ENCODE assay signal across 12 cellular contexts in the genomic region with DNA sequence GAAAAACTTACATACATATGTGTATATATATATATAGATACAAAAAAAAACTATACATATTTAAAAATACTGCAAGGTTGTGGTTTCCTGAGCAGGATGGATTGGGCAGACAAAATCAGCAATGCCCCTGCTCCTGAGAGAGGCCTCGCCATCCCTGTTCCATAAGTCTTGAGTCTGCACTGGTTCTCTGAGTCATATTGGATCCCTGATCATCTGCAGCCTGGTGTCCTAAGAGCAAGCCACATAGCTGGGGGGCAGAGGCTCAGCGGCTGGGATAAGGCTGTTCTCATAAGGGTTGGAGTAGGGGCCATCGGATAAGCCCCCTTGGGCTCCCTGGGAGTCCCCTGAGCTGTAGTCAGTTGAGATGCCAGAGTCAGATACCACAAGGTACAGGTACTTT. TPM values are rescaled to one million over a fixed set of nuclear protein-coding genes. Genes with fewer than 3 reads are reported as not detected.
A peak's percentile ranks its signal among the peaks of the same experiment; 100 is the strongest.
DNase-seq lines count a peak whose midpoint lies in the region; ATAC-seq, FAIRE-seq and TF ChIP-seq lines count a peak whose summit lies in the region.
"Had no signal": no experiment of that assay in that cellular context is flagged by ENCODE, and none has a peak within 500 bp of the region (broad histone marks: within the 10 kb centered on the region; RNA-seq: fewer than 3 reads in every experiment).

No MANE protein-coding gene starts in this region.

- peak overlapping the region; percentile 9 for H3K4me3 Mint-ChIP-seq in stimulated activated naive CD8-positive, alpha-beta T cell treated with anti-CD3 and anti-CD28 coated beads, Interleukin-15, amount 100 ng/mL, for 72 hours

- H3K27me3 ChIP-seq in adipocyte (replicated peaks; ENCODE audit: control insufficient read depth, insufficient read depth, low read length) (peaks cover 10% of the 10 kb centered on the region), keratinocyte (ENCODE audit: control insufficient read depth, extremely low read depth, insufficient read depth, low read length) (peaks cover 3% of the 10 kb centered on the region), MM.1S (replicated peaks; ENCODE audit: insufficient read depth, low read length) (peaks cover under 1% of the 10 kb centered on the region), MG63 (peaks cover 4% of the 10 kb centered on the region; the same call in 1 of the 2 replicates)
- H3K27me3 ChIP-seq: BE2C had no signal

- no peaks in the 10 kb centered on the region for H4K20me1 ChIP-seq in keratinocyte (ENCODE audit: control insufficient read depth, extremely low read depth, insufficient read depth, low read length)
- no peaks in the 10 kb centered on the region for H4K20me1 ChIP-seq in MM.1S (ENCODE audit: insufficient read depth, low read length)

- TF ChIP-seq CTCF in keratinocyte (optimal IDR thresholded peaks at IDR 0.05 in 1 of 3, IDR thresholded peaks at IDR 0.05 in 1 of 3, conservative IDR thresholded peaks at IDR 0.05 in 1 of 3; ENCODE audit: extremely low read depth in 1 of 3, insufficient read depth in 2 of 3, low read length in 3 of 3) (no peak), MM.1S (IDR thresholded peaks at IDR 0.05; ENCODE audit: low read length) (no peak)

- no peak for FAIRE-seq in keratinocyte (lab: Jason Lieb, UNC)
- FAIRE-seq: TTC549 had no signal

- H3K4me3 ChIP-seq in adipocyte (ENCODE audit: low read length) (no peak overlapping the region), keratinocyte (ENCODE audit: control insufficient read depth in 2 of 3, extremely low read depth in 1 of 3, insufficient read depth in 2 of 3, low read depth in 1 of 3, low read length in 3 of 3) (no peak overlapping the region), MM.1S (ENCODE audit: low read length) (no peak overlapping the region), MG63 (no peak overlapping the region)

- H3K36me3 ChIP-seq in adipocyte (ENCODE audit: control insufficient read depth, insufficient read depth, low read length, severe bottlenecking), result no peaks in the 10 kb centered on the region
- H3K36me3 ChIP-seq in keratinocyte (ENCODE audit: control insufficient read depth in 2 of 2, extremely low read depth in 1 of 2, insufficient read depth in 2 of 2, low read length in 2 of 2), result no peaks in the 10 kb centered on the region
- H3K36me3 ChIP-seq in MM.1S (replicated peaks; ENCODE audit: insufficient read depth, low read length), result no peaks in the 10 kb centered on the region
- H3K36me3 ChIP-seq in MG63, result peaks cover 6% of the 10 kb centered on the region
- H3K36me3 ChIP-seq: BE2C had no signal

- H3K4me1 ChIP-seq in adipocyte (ENCODE audit: control insufficient read depth, insufficient read depth, low read length) (peaks cover 43% of the 10 kb centered on the region), keratinocyte (ENCODE audit: control insufficient read depth, extremely low read depth, insufficient read depth, low read length) (peaks cover 52% of the 10 kb centered on the region), MM.1S (ENCODE audit: low read length) (peaks cover 26% of the 10 kb centered on the region)

- no peak for DNase-seq in stimulated activated naive CD8-positive, alpha-beta T cell treated with anti-CD3 and anti-CD28 coated beads, Interleukin-15, amount 100 ng/mL, for 72 hours
- no peak for DNase-seq in stimulated activated naive CD8-positive, alpha-beta T cell treated with anti-CD3 and anti-CD28 coated beads, Interleukin-15, Interleukin-2, amounts not matched to agents 100 U/mL and 50 U/mL, for 24 hours
- DNase-seq in adipocyte (ENCODE audit: low read depth) (peak; percentile 37), keratinocyte (ENCODE audit: low read depth, low spot score) (no peak), MM.1S (no peak), anterior cingulate cortex (lab: John Stamatoyannopoulos, UW) (no peak), MG63 (no peak)
- DNase-seq in activated effector memory CD4-positive, alpha-beta T cell treated with anti-CD3 and anti-CD28 coated beads, Interleukin-2, amount 50 U/mL, for 16 hours, result no peak
- DNase-seq: immature natural killer cell had no signal

- no peak for ATAC-seq in stimulated activated naive CD8-positive, alpha-beta T cell treated with anti-CD3 and anti-CD28 coated beads, Interleukin-15, amount 100 ng/mL, for 72 hours
- ATAC-seq in stimulated activated naive CD8-positive, alpha-beta T cell treated with anti-CD3 and anti-CD28 coated beads, Interleukin-15, Interleukin-2, amounts not matched to agents 100 U/mL and 50 U/mL, for 24 hours, result no peak
- ATAC-seq: right cardiac atrium had no signal

- peaks cover 4% of the 10 kb centered on the region for H3K79me2 ChIP-seq in keratinocyte (ENCODE audit: control insufficient read depth, insufficient read depth, low read length)
- peaks cover 16% of the 10 kb centered on the region for H3K79me2 ChIP-seq in MM.1S (ENCODE audit: low read length)

- peak overlapping the region; percentile 4 for H3K4me2 ChIP-seq in keratinocyte (ENCODE audit: control insufficient read depth, extremely low read depth, insufficient read depth, low read depth, low read length)
- no peak overlapping the region for H3K4me2 ChIP-seq in MM.1S (ENCODE audit: low read depth, low read length)

- H3K4me1 Mint-ChIP-seq in stimulated activated naive CD8-positive, alpha-beta T cell treated with anti-CD3 and anti-CD28 coated beads, Interleukin-15, amount 100 ng/mL, for 72 hours, result peaks cover 53% of the 10 kb centered on the region

- H3K9me3 ChIP-seq in adipocyte (ENCODE audit: control insufficient read depth, low read length) (no peaks in the 10 kb centered on the region), keratinocyte (ENCODE audit: control insufficient read depth, low read depth, low read length) (no peaks in the 10 kb centered on the region), MM.1S (replicated peaks; ENCODE audit: insufficient read depth, low read length) (no peaks in the 10 kb centered on the region), MG63 (no peaks in the 10 kb centered on the region)
- H3K9me3 ChIP-seq: BE2C had no signal

- no peak overlapping the region for H2AFZ ChIP-seq in keratinocyte (ENCODE audit: control insufficient read depth, low read length)
- no peak overlapping the region for H2AFZ ChIP-seq in MM.1S (ENCODE audit: low read length)

- peaks cover 7% of the 10 kb centered on the region for H3K9me1 ChIP-seq in keratinocyte (ENCODE audit: control insufficient read depth, extremely low read depth, insufficient read depth, low read length)

- peaks cover 5% of the 10 kb centered on the region for H3K27me3 Mint-ChIP-seq in stimulated activated naive CD8-positive, alpha-beta T cell treated with anti-CD3 and anti-CD28 coated beads, Interleukin-15, amount 100 ng/mL, for 72 hours

- H3F3A ChIP-seq in MM.1S (ENCODE audit: insufficient read depth, low read length), result peaks cover 20% of the 10 kb centered on the region; the same call in 1 of the 2 replicates

- H3K27ac ChIP-seq in keratinocyte (ENCODE audit: control insufficient read depth, insufficient read depth, low read length) (peak overlapping the region; percentile 37), MM.1S (ENCODE audit: low read length) (no peak overlapping the region)

- dilution Hi-C loops in keratinocyte (cut with MboI; ENCODE audit: extremely low pct_ligation_motif_present, low sequenced_read_pairs), result no loop called here

- H3K27ac Mint-ChIP-seq in stimulated activated naive CD8-positive, alpha-beta T cell treated with anti-CD3 and anti-CD28 coated beads, Interleukin-15, amount 100 ng/mL, for 72 hours, result no peak overlapping the region

- no peaks in the 10 kb centered on the region for H3K9me3 Mint-ChIP-seq in stimulated activated naive CD8-positive, alpha-beta T cell treated with anti-CD3 and anti-CD28 coated beads, Interleukin-15, amount 100 ng/mL, for 72 hours
- H3K9me3 Mint-ChIP-seq: immature natural killer cell had no signal

- H3K9ac ChIP-seq in adipocyte (ENCODE audit: low read length) (peak overlapping the region; percentile 27), keratinocyte (ENCODE audit: control insufficient read depth, extremely low read depth, insufficient read depth, low read length) (peak overlapping the region; percentile 14), MM.1S (ENCODE audit: low read length) (no peak overlapping the region)

- H3K9me2 ChIP-seq in MM.1S (replicated peaks; ENCODE audit: insufficient read depth, low read length), result no peaks in the 10 kb centered on the region

RNA-seq across cellular contexts. Expression of a gene that starts 3.3 kb away (rescaled TPM):
- 2.1 to 2.5 TPM (median 2.2 TPM) in 3 replicates for polyA plus RNA-seq in keratinocyte
- polyA plus RNA-seq in keratinocyte (2011; ENCODE audit: low read depth), result 0.62 TPM
- polyA plus RNA-seq in keratinocyte (2011; cell fraction: cytosol; rRNA removed), result 1.4 and 2.0 TPM in 2 replicates
- polyA plus RNA-seq in keratinocyte (2011; cell fraction: nucleus; rRNA removed), result 2.1 and 2.3 TPM in 2 replicates
- polyA plus RNA-seq in keratinocyte (2012; ENCODE audit: low replicate concordance), result 2.1 and 3.2 TPM in 2 replicates
- 0.77 to 1.4 TPM (median 1.1 TPM) in 3 replicates for polyA minus RNA-seq in keratinocyte
- polyA minus RNA-seq in keratinocyte (2011; cell fraction: cytosol; rRNA and poly(A)+ RNA removed), result not detected
- polyA minus RNA-seq in keratinocyte (2011; cell fraction: nucleus; rRNA and poly(A)+ RNA removed), result 0.53 and 0.54 TPM in 2 replicates
- total RNA-seq in MG63 (2014; rRNA removed; shearing (Covaris generic); ENCODE audit: low replicate concordance), result 1.3 and 3.1 TPM in 2 replicates

RNA-seq across cellular contexts. Expression of a gene that starts 6.4 kb away (rescaled TPM):
- 0.68 to 0.94 TPM (median 0.85 TPM) in 3 replicates for polyA plus RNA-seq in keratinocyte
- 0.17 TPM for polyA plus RNA-seq in keratinocyte (2011; ENCODE audit: low read depth)
- 0.41 and 0.95 TPM in 2 replicates for polyA plus RNA-seq in keratinocyte (2011; cell fraction: cytosol; rRNA removed)
- 0.80 and 1.5 TPM in 2 replicates for polyA plus RNA-seq in keratinocyte (2011; cell fraction: nucleus; rRNA removed)
- 0.71 and 1.0 TPM in 2 replicates for polyA plus RNA-seq in keratinocyte (2012; ENCODE audit: low replicate concordance)
- polyA minus RNA-seq in keratinocyte, result 0.26 to 0.52 TPM (median 0.43 TPM) in 3 replicates
- 3.3 TPM for polyA minus RNA-seq in keratinocyte (2011; cell fraction: cytosol; rRNA and poly(A)+ RNA removed)
- 0.31 and 0.63 TPM in 2 replicates for polyA minus RNA-seq in keratinocyte (2011; cell fraction: nucleus; rRNA and poly(A)+ RNA removed)
- 2.6 and 2.9 TPM in 2 replicates for total RNA-seq in MG63 (2014; rRNA removed; shearing (Covaris generic); ENCODE audit: low replicate concordance)

RNA-seq across cellular contexts. Expression of a gene that starts 22.5 kb away (rescaled TPM):
- 3.5 to 9.1 TPM (median 5.7 TPM) in 3 replicates for polyA plus RNA-seq in keratinocyte
- polyA plus RNA-seq in keratinocyte (2011; ENCODE audit: low read depth), result 1.7 TPM
- 5.9 and 12.7 TPM in 2 replicates for polyA plus RNA-seq in keratinocyte (2011; cell fraction: cytosol; rRNA removed)
- 14.4 and 18.4 TPM in 2 replicates for polyA plus RNA-seq in keratinocyte (2011; cell fraction: nucleus; rRNA removed)
- 14.6 and 28.9 TPM in 2 replicates for polyA plus RNA-seq in keratinocyte (2012; ENCODE audit: low replicate concordance)
- 5.0 to 12.7 TPM (median 7.2 TPM) in 3 replicates for polyA minus RNA-seq in keratinocyte
- polyA minus RNA-seq in keratinocyte (2011; cell fraction: cytosol; rRNA and poly(A)+ RNA removed), result 15.7 TPM
- 5.4 and 7.9 TPM in 2 replicates for polyA minus RNA-seq in keratinocyte (2011; cell fraction: nucleus; rRNA and poly(A)+ RNA removed)
- 3.9 and 12.3 TPM in 2 replicates for total RNA-seq in MG63 (2014; rRNA removed; shearing (Covaris generic); ENCODE audit: low replicate concordance)

RNA-seq across cellular contexts. Expression of a gene that starts 31.4 kb away (rescaled TPM):
- 6.4 to 9.1 TPM (median 7.5 TPM) in 3 replicates for polyA plus RNA-seq in keratinocyte
- 7.4 TPM for polyA plus RNA-seq in keratinocyte (2011; ENCODE audit: low read depth)
- 3.3 and 4.9 TPM in 2 replicates for polyA plus RNA-seq in keratinocyte (2011; cell fraction: cytosol; rRNA removed)
- polyA plus RNA-seq in keratinocyte (2011; cell fraction: nucleus; rRNA removed), result 26.4 and 27.5 TPM in 2 replicates
- 7.6 and 11.5 TPM in 2 replicates for polyA plus RNA-seq in keratinocyte (2012; ENCODE audit: low replicate concordance)
- 0.89 to 5.7 TPM (median 4.7 TPM) in 3 replicates for polyA minus RNA-seq in keratinocyte
- 7.1 TPM for polyA minus RNA-seq in keratinocyte (2011; cell fraction: cytosol; rRNA and poly(A)+ RNA removed)
- polyA minus RNA-seq in keratinocyte (2011; cell fraction: nucleus; rRNA and poly(A)+ RNA removed), result 3.4 and 7.3 TPM in 2 replicates
- 5.4 and 9.0 TPM in 2 replicates for total RNA-seq in MG63 (2014; rRNA removed; shearing (Covaris generic); ENCODE audit: low replicate concordance)

RNA-seq across cellular contexts. Expression of a gene that starts 31.7 kb away (rescaled TPM):
- 65.5 to 107 TPM (median 91.7 TPM) in 3 replicates for polyA plus RNA-seq in keratinocyte
- polyA plus RNA-seq in keratinocyte (2011; ENCODE audit: low read depth), result 11.6 TPM
- polyA plus RNA-seq in keratinocyte (2011; cell fraction: cytosol; rRNA removed), result 104 and 173 TPM in 2 replicates
- 138 and 164 TPM in 2 replicates for polyA plus RNA-seq in keratinocyte (2011; cell fraction: nucleus; rRNA removed)
- polyA plus RNA-seq in keratinocyte (2012; ENCODE audit: low replicate concordance), result 66.9 and 77.4 TPM in 2 replicates
- polyA minus RNA-seq in keratinocyte, result 59.6 to 78.6 TPM (median 77.0 TPM) in 3 replicates
- polyA minus RNA-seq in keratinocyte (2011; cell fraction: cytosol; rRNA and poly(A)+ RNA removed), result 63.3 TPM
- 21.9 and 24.1 TPM in 2 replicates for polyA minus RNA-seq in keratinocyte (2011; cell fraction: nucleus; rRNA and poly(A)+ RNA removed)
- 139 and 195 TPM in 2 replicates for total RNA-seq in MG63 (2014; rRNA removed; shearing (Covaris generic); ENCODE audit: low replicate concordance)
